In the genomic region with DNA sequence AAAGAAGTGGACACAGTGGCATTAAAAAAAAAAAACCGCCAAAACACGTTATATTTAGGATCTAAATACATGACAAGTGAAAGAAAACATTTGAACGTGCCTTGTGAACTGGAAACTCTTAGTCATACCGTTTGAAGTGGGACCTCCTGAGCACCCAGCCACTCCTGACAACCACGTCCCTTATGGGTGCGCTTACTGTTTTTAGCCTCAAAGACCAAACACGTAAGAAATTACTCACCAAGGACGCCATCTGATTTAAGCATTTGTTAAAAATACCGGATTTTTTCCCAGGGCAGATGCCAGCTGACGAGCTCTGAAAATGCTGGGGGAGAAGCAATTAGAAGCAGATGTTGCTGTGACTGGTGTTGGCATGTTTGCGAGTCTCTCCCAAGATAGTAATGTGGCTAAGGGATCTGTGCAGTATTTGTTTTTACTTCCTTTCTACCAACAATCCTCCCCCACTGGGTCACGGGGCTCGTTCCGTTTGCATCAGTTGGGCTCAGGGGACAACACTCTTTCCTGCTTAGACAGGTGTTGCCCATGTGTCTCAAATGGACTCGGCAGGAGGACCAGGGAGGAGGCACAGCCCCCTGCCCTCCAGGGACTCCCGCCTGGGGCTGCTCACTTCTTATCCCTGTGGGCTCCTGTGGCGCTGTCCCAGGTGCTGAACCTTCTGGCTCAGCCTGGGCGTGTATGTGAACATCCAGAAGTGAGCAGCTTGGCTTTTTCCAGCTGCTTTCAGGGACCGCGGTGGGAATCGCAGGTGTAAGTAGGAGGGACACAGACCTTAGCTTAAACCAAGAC, we compare ENCODE assay signal across 1 cellular context.
TF ChIP-seq lines count a peak whose summit lies in the region.

No MANE protein-coding gene starts in this region.

TF ChIP-seq in HCT116, 20 proteins besides CTCF, POLR2A, EP300 and RAD21 (continued from another document):
- TF ChIP-seq, protein P1, sequence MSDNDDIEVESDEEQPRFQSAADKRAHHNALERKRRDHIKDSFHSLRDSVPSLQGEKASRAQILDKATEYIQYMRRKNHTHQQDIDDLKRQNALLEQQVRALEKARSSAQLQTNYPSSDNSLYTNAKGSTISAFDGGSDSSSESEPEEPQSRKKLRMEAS (IDR thresholded peaks at IDR 0.05): no peak
- TF ChIP-seq, protein P2, sequence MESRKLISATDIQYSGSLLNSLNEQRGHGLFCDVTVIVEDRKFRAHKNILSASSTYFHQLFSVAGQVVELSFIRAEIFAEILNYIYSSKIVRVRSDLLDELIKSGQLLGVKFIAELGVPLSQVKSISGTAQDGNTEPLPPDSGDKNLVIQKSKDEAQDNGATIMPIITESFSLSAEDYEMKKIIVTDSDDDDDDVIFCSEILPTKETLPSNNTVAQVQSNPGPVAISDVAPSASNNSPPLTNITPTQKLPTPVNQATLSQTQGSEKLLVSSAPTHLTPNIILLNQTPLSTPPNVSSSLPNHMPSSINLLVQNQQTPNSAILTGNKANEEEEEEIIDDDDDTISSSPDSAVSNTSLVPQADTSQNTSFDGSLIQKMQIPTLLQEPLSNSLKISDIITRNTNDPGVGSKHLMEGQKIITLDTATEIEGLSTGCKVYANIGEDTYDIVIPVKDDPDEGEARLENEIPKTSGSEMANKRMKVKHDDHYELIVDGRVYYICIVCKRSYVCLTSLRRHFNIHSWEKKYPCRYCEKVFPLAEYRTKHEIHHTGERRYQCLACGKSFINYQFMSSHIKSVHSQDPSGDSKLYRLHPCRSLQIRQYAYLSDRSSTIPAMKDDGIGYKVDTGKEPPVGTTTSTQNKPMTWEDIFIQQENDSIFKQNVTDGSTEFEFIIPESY (IDR thresholded peaks at IDR 0.05; ENCODE audit: extremely low read depth, insufficient replicate concordance, low read length): no peak
